11 cellular contexts compared by ENCODE assay signal in genomic region chr19:39557791-39558622, GRCh38. TPM values are rescaled to one million over a fixed set of nuclear protein-coding genes. Genes with fewer than 3 reads are reported as not detected.
A peak's percentile ranks its signal among the peaks of the same experiment; 100 is the strongest.
DNase-seq lines count a peak whose midpoint lies in the region; ATAC-seq and TF ChIP-seq lines count a peak whose summit lies in the region.
"Had no signal": no experiment of that assay in that cellular context is flagged by ENCODE, and none has a peak within 500 bp of the region (broad histone marks: within the 10 kb centered on the region; RNA-seq: fewer than 3 reads in every experiment).

No MANE protein-coding gene starts in this region.

- H3K27me3 Mint-ChIP-seq in GM23338 (ENCODE audit: insufficient read depth, low read depth, poor library complexity) = peaks cover 3% of the 10 kb centered on the region

- no peaks in the 10 kb centered on the region for H4K20me1 ChIP-seq in GM23338 (replicated peaks; ENCODE audit: insufficient read depth)

- no peak overlapping the region for H3K4me3 ChIP-seq in GM23338
- no peak overlapping the region for H3K4me3 ChIP-seq in RWPE2 (ENCODE audit: severe bottlenecking)
- H3K4me3 ChIP-seq: GM23248, lung, thyroid gland had no signal

- no peak overlapping the region for H3K27ac Mint-ChIP-seq in GM23338

- no peak overlapping the region for H3K27ac ChIP-seq in GM23338 (ENCODE audit: low read depth)
- no peak overlapping the region for H3K27ac ChIP-seq in RWPE2 (ENCODE audit: poor library complexity, severe bottlenecking)
- H3K27ac ChIP-seq: GM23248, thyroid gland had no signal

- H3K9me2 ChIP-seq in GM23338 (ENCODE audit: insufficient read depth) = no peaks in the 10 kb centered on the region

- no peaks in the 10 kb centered on the region for H3K4me1 ChIP-seq in GM23338 (ENCODE audit: insufficient read depth)
- H3K4me1 ChIP-seq in RWPE2 (ENCODE audit: insufficient read depth, poor library complexity, severe bottlenecking) = no peaks in the 10 kb centered on the region

- H3K36me3 Mint-ChIP-seq in GM23338 (ENCODE audit: low read depth) = no peaks in the 10 kb centered on the region

- H3K4me2 ChIP-seq in GM23338 = no peak overlapping the region

- no peaks in the 10 kb centered on the region for H3K4me1 Mint-ChIP-seq in GM23338

- H3K27me3 ChIP-seq in GM23338 (ENCODE audit: insufficient read depth) (no peaks in the 10 kb centered on the region), RWPE2 (ENCODE audit: insufficient read depth, poor library complexity, severe bottlenecking) (no peaks in the 10 kb centered on the region)
- H3K27me3 ChIP-seq: thyroid gland had no signal

- H3K9me3 ChIP-seq in RWPE2 (ENCODE audit: severe bottlenecking) = no peaks in the 10 kb centered on the region
- H3K9me3 ChIP-seq: thyroid gland had no signal

- no peaks in the 10 kb centered on the region for H3K79me2 ChIP-seq in GM23338 (replicated peaks; ENCODE audit: insufficient read depth)

- H3K4me3 Mint-ChIP-seq in GM23338 = no peak overlapping the region

- peak; percentile 56 for DNase-seq in DMS153 treated with DMSO at 0.1 percent for 48 hours (lab: John Stamatoyannopoulos, UW; ENCODE audit: unreplicated experiment)
- DNase-seq in GM23338 (ENCODE audit: low spot score) = no peak
- no peak for DNase-seq in RWPE2 (ENCODE audit: low spot score)
- DNase-seq in left kidney (ENCODE audit: low read depth, low spot score) = peak; percentile 84
- DNase-seq in amygdala (lab: John Stamatoyannopoulos, UW) = no peak
- DNase-seq in stimulated activated CD4-positive, alpha-beta T cell treated with anti-CD3 and anti-CD28 coated beads, Interleukin-12 subunit alpha, Interleukin-12 subunit beta, amount 100 ng/mL, for 4 hours = no peak
- DNase-seq in NCI-H1436 (lab: John Stamatoyannopoulos, UW) = no peak
- DNase-seq: GM23248 had no signal

- H3K36me3 ChIP-seq in GM23338 (ENCODE audit: insufficient read depth) = no peaks in the 10 kb centered on the region
- H3K36me3 ChIP-seq in RWPE2 (ENCODE audit: low read depth) = no peaks in the 10 kb centered on the region
- H3K36me3 ChIP-seq: thyroid gland had no signal

- no peaks in the 10 kb centered on the region for H3K9me3 Mint-ChIP-seq in GM23338

- no peak overlapping the region for H2AFZ ChIP-seq in GM23338
- H2AFZ ChIP-seq: GM23248 had no signal

- peak; percentile 42; the same call in 2 of the 3 replicates for ATAC-seq in GM23338
- ATAC-seq in RWPE2 (ENCODE audit: low read depth) = peak; percentile 48; the same call in 1 of the 3 replicates
- no peak for ATAC-seq in GM19397 (IDR thresholded peaks at IDR 0.05; ENCODE audit: unreplicated experiment)

- TF ChIP-seq CTCF in GM23338 (conservative IDR thresholded peaks at IDR 0.05; ENCODE audit: low read depth in 2 of 2) (no peak), RWPE2 (IDR thresholded peaks at IDR 0.05; ENCODE audit: poor library complexity, severe bottlenecking) (no peak)

- H3F3A ChIP-seq in GM23338 (replicated peaks; ENCODE audit: low read depth) = no peaks in the 10 kb centered on the region

TF ChIP-seq in GM23338, 12 proteins besides CTCF, POLR2A, EP300 and RAD21:
- TF ChIP-seq STAT1 (IDR thresholded peaks at IDR 0.05; ENCODE audit: unreplicated experiment) (no peak), POLR2AphosphoS5 (IDR thresholded peaks at IDR 0.05; ENCODE audit: low read depth) (no peak), CREB1 (CRISPR knock-in tag; IDR thresholded peaks at IDR 0.05; ENCODE audit: low read depth) (no peak)
TF ChIP-seq in GM23338: peak in this region for 0.

RNA-seq across cellular contexts. Expression of gene EID2, which starts 18.0 kb away (rescaled TPM):
- 22.8 and 25.2 TPM in 2 replicates for total RNA-seq in GM23338 (2014; rRNA removed; shearing (Covaris generic))
- 24.4 and 24.6 TPM in 2 replicates for polyA plus RNA-seq in GM23338 (2016; fragmentation: Nextera tagmentation; extraction: Ambion mirVana)

RNA-seq across cellular contexts. Expression of gene EID2B, which starts 25.4 kb away (rescaled TPM):
- 2.5 and 4.7 TPM in 2 replicates for total RNA-seq in GM23338 (2014; rRNA removed; shearing (Covaris generic))
- polyA plus RNA-seq in GM23338 (2016; fragmentation: Nextera tagmentation; extraction: Ambion mirVana) = 4.1 and 4.6 TPM in 2 replicates

RNA-seq across cellular contexts. Expression of gene SELENOV, which starts 43.1 kb away (rescaled TPM):
- 8.7 and 13.8 TPM in 2 replicates for total RNA-seq in GM23338 (2014; rRNA removed; shearing (Covaris generic))
- 8.0 and 12.4 TPM in 2 replicates for polyA plus RNA-seq in GM23338 (2016; fragmentation: Nextera tagmentation; extraction: Ambion mirVana)
- total RNA-seq: GM23248, lung had no signal
- polyA plus RNA-seq: GM23248, lung had no signal

RNA-seq across cellular contexts. Expression of gene LGALS13, which starts 44.3 kb away (rescaled TPM):
- total RNA-seq in GM23338 (2014; rRNA removed; shearing (Covaris generic)) = not detected in 2 replicates
- not detected in 2 replicates for polyA plus RNA-seq in GM23338 (2016; fragmentation: Nextera tagmentation; extraction: Ambion mirVana)
- total RNA-seq: GM23248, lung, thyroid gland had no signal
- polyA plus RNA-seq: GM23248, lung had no signal

RNA-seq across cellular contexts. Expression of gene DLL3, which starts 59.3 kb away (rescaled TPM):
- 15.6 and 19.1 TPM in 2 replicates for total RNA-seq in GM23338 (2014; rRNA removed; shearing (Covaris generic))
- 9.8 and 9.9 TPM in 2 replicates for polyA plus RNA-seq in GM23338 (2016; fragmentation: Nextera tagmentation; extraction: Ambion mirVana)
- total RNA-seq: lung had no signal

Comparison
In these comparisons a context has a peak if more than half of its experiments do, and no peak if none do; other contexts are left out.
1. DNase-seq: peak in DMS153 treated with DMSO at 0.1 percent for 48 hours (single experiment) and left kidney (single experiment); none in GM23338 (single experiment), RWPE2 (single experiment), amygdala (0 of 56), stimulated activated CD4-positive, alpha-beta T cell treated with anti-CD3 and anti-CD28 coated beads, Interleukin-12 subunit alpha, Interleukin-12 subunit beta, amount 100 ng/mL, for 4 hours (single experiment) and NCI-H1436 (single experiment).